In genomic region chr3:45078910-45079522, GRCh38 we compare ENCODE assay signal across 11 cellular contexts. TPM values are rescaled to one million over a fixed set of nuclear protein-coding genes. Genes with fewer than 3 reads are reported as not detected.
DNase-seq lines count a peak whose midpoint lies in the region; ATAC-seq, FAIRE-seq and TF ChIP-seq lines count a peak whose summit lies in the region.
"Had no signal": no experiment of that assay in that cellular context is flagged by ENCODE, and none has a peak within 500 bp of the region (broad histone marks: within the 10 kb centered on the region; RNA-seq: fewer than 3 reads in every experiment).

No MANE protein-coding gene starts in this region.

- H3K14ac ChIP-seq in IMR-90 (replicated peaks; ENCODE audit: low read depth, low read length): no peak overlapping the region
- no peak overlapping the region for H3K14ac ChIP-seq in mesenchymal stem cell (ENCODE audit: low read length in 2 of 2)

- H3K79me1 ChIP-seq in IMR-90 (ENCODE audit: low read depth in 1 of 2, low read length in 2 of 2) (peaks cover 0 to 1% of the 10 kb centered on the region in 2 experiments; a peak in 1 of 4 replicates), mesenchymal stem cell (replicated peaks; ENCODE audit: low read length, poor library complexity, severe bottlenecking) (peaks cover 23% of the 10 kb centered on the region)

- peak; percentile 24; the same call in 1 of the 2 replicates for TF ChIP-seq RAD21 in IMR-90 (IDR thresholded peaks at IDR 0.05; ENCODE audit: low read length)

- no peak overlapping the region for H3K4me3 Mint-ChIP-seq in Calu3 (ENCODE audit: low read depth, unreplicated experiment)
- H3K4me3 Mint-ChIP-seq: activated B cell treated with CpG ODN at 0.5 μM for 24 hours, nephron progenitor cell had no signal

- H3K56ac ChIP-seq in IMR-90 (ENCODE audit: extremely low read depth, insufficient read depth, low read length): no peak overlapping the region

- H3K27me3 ChIP-seq in IMR-90 (ENCODE audit: control insufficient read depth, insufficient read depth, low read length): no peaks in the 10 kb centered on the region
- no peaks in the 10 kb centered on the region for H3K27me3 ChIP-seq in bronchial epithelial cell (ENCODE audit: control insufficient read depth, insufficient read depth, low read length)
- H3K27me3 ChIP-seq in mesenchymal stem cell (ENCODE audit: control insufficient read depth in 1 of 2, insufficient read depth in 1 of 2, low read length in 2 of 2): no peaks in the 10 kb centered on the region

- no peaks in the 10 kb centered on the region for H3K36me3 ChIP-seq in IMR-90 (ENCODE audit: control insufficient read depth, insufficient read depth, low read length)
- H3K36me3 ChIP-seq in bronchial epithelial cell (ENCODE audit: control insufficient read depth, insufficient read depth, low read length): peaks cover 1% of the 10 kb centered on the region
- peaks cover 21 to 22% of the 10 kb centered on the region in 2 experiments for H3K36me3 ChIP-seq in mesenchymal stem cell (ENCODE audit: control insufficient read depth in 1 of 2, insufficient read depth in 2 of 2, low read depth in 1 of 2, low read length in 2 of 2)

- no TSS peak for BruUV-seq in Calu3 (replicated peaks; lab: Mats Ljungman, UMichigan)
- BruUV-seq in IMR-90 (replicated peaks; lab: Mats Ljungman, UMichigan): no TSS peak

- H4K91ac ChIP-seq in IMR-90 (ENCODE audit: insufficient read depth, low read depth, low read length): peak overlapping the region; percentile 14; the same call in 1 of the 2 replicates
- no peak overlapping the region for H4K91ac ChIP-seq in mesenchymal stem cell (ENCODE audit: low read length)

- H2AK9ac ChIP-seq in IMR-90 (replicated peaks; ENCODE audit: low read depth, low read length, poor library complexity): no peak overlapping the region

- no peaks in the 10 kb centered on the region for H3K9me3 Mint-ChIP-seq in Calu3 (ENCODE audit: low read depth, unreplicated experiment)
- H3K9me3 Mint-ChIP-seq: activated B cell treated with CpG ODN at 0.5 μM for 24 hours, nephron progenitor cell had no signal

- peak overlapping the region; percentile 57 for H3K4ac ChIP-seq in IMR-90 (ENCODE audit: low read depth, low read length)
- H3K4ac ChIP-seq in mesenchymal stem cell (ENCODE audit: low read depth in 1 of 2, low read length in 2 of 2): no peak overlapping the region

- H3K36me3 Mint-ChIP-seq in Calu3 (ENCODE audit: insufficient read depth, unreplicated experiment): no peaks in the 10 kb centered on the region

- H3K9me3 ChIP-seq in IMR-90 (ENCODE audit: control insufficient read depth, insufficient read depth, low read length): no peaks in the 10 kb centered on the region
- no peaks in the 10 kb centered on the region for H3K9me3 ChIP-seq in mesenchymal stem cell (ENCODE audit: control insufficient read depth, low read length)

- H2BK15ac ChIP-seq in IMR-90 (ENCODE audit: low read depth, low read length) (peak overlapping the region; percentile 70; the same call in 2 of the 3 replicates), mesenchymal stem cell (ENCODE audit: low read depth, poor library complexity, severe bottlenecking) (no peak overlapping the region)

- dilution Hi-C loops in IMR-90 (cut with HindIII; ENCODE audit: low sequenced_read_pairs, unreplicated experiment): no loop called here

- intact Hi-C loops in Calu3 (cut with micrococcal nuclease; ENCODE audit: unreplicated experiment): no loop called here
- intact Hi-C loops in IMR-90 (cut with micrococcal nuclease): no loop called here

- TF ChIP-seq POLR2A in IMR-90 (IDR thresholded peaks at IDR 0.05; ENCODE audit: low read depth, low read length): no peak

- WGBS in IMR-90 (ENCODE audit: extremely low coverage in 2 of 2, insufficient read length in 1 of 2), 2 experiments: 86% methylated on average over 1 of the region's 8 CpGs; no CpG with 5 or more reads in 1 of the 2 experiments
- WGBS in mesenchymal stem cell: 77% methylated on average over 8 of the region's 8 CpGs

- no peak overlapping the region for H4K5ac ChIP-seq in IMR-90 (ENCODE audit: low read depth, low read length)

- H2BK5ac ChIP-seq in IMR-90 (ENCODE audit: low read depth, low read length, poor library complexity, severe bottlenecking): no peak overlapping the region
- no peak overlapping the region for H2BK5ac ChIP-seq in mesenchymal stem cell (ENCODE audit: low read depth, low read length, poor library complexity, severe bottlenecking)

- H3K27ac Mint-ChIP-seq in Calu3 (ENCODE audit: unreplicated experiment): no peak overlapping the region
- H3K27ac Mint-ChIP-seq: activated B cell treated with CpG ODN at 0.5 μM for 24 hours, nephron progenitor cell had no signal

- H2BK12ac ChIP-seq in mesenchymal stem cell (ENCODE audit: low read length in 2 of 2): peak overlapping the region; percentile 67 to 80

- peak overlapping the region in 1 of 2 experiments; percentile 35; a peak in 1 of 4 replicates for H4K8ac ChIP-seq in IMR-90 (ENCODE audit: low read depth in 2 of 2, low read length in 2 of 2)
- H4K8ac ChIP-seq in mesenchymal stem cell (ENCODE audit: low read length): peak overlapping the region; percentile 48

- POLR2A ChIA-PET in IMR-90 (lab: Charles Lee; ENCODE audit: unreplicated experiment): no interaction called here

- TF ChIP-seq CTCF in Calu3 (IDR thresholded peaks at IDR 0.05; ENCODE audit: unreplicated experiment) (peak; percentile 27), IMR-90 (conservative IDR thresholded peaks at IDR 0.05; ENCODE audit: low read depth, low read length) (peak; percentile 17; the same call in 1 of the 2 replicates), bronchial epithelial cell (IDR thresholded peaks at IDR 0.05; ENCODE audit: insufficient read depth, low read length, severe bottlenecking) (peak; percentile 41)

- H3K27me3 Mint-ChIP-seq in Calu3 (ENCODE audit: unreplicated experiment): peaks cover 12% of the 10 kb centered on the region

- H2BK120ac ChIP-seq in IMR-90 (ENCODE audit: low read depth, low read length) (peak overlapping the region; percentile 80), mesenchymal stem cell (ENCODE audit: low read depth, low read length) (no peak overlapping the region)

- H3K4me2 ChIP-seq in IMR-90 (ENCODE audit: low read depth, low read length) (no peak overlapping the region), mesenchymal stem cell (ENCODE audit: low read length, poor library complexity, severe bottlenecking) (no peak overlapping the region)

- H2AK5ac ChIP-seq in IMR-90 (ENCODE audit: low read depth, low read length): peak overlapping the region; percentile 92
- H2AK5ac ChIP-seq in mesenchymal stem cell (ENCODE audit: low read length, severe bottlenecking): peak overlapping the region; percentile 22

- in situ Hi-C loops in IMR-90 (cut with MboI; ENCODE audit: low sequenced_read_pairs): no loop called here

- H3K9ac ChIP-seq in IMR-90 (ENCODE audit: low read depth, low read length): no peak overlapping the region
- H3K9ac ChIP-seq in mesenchymal stem cell (ENCODE audit: low read length): no peak overlapping the region

- H3K4me1 ChIP-seq in IMR-90 (ENCODE audit: control insufficient read depth, insufficient read depth, low read length) (peaks cover 4% of the 10 kb centered on the region), mesenchymal stem cell (ENCODE audit: control insufficient read depth, insufficient read depth, low read depth, low read length) (peaks cover 10% of the 10 kb centered on the region)

- H3K23ac ChIP-seq in IMR-90 (ENCODE audit: low read depth, low read length) (no peak overlapping the region), mesenchymal stem cell (ENCODE audit: low read length in 2 of 2) (no peak overlapping the region)

- peak overlapping the region; percentile 14; the same call in 1 of the 2 replicates for H2BK20ac ChIP-seq in IMR-90 (ENCODE audit: low read depth, low read length)

- DNase-seq in Calu3 (no peak), IMR-90 (peak; percentile 52), bronchial epithelial cell (ENCODE audit: low read depth) (peak; percentile 69), mesenchymal stem cell (peak; percentile 53), NCI-H2081 treated with DMSO at 0.1 percent for 48 hours (lab: John Stamatoyannopoulos, UW) (no peak), Kasumi-1 (lab: John Stamatoyannopoulos, UW) (no peak), germinal center (ENCODE audit: low spot score) (no peak)
- DNase-seq: activated B cell treated with CpG ODN at 0.5 μM for 24 hours; activated effector memory CD4-positive, alpha-beta T cell treated with anti-CD3 and anti-CD28 coated beads, Interleukin-2, amount 50 U/mL, for 16 hours; DMS79; nephron progenitor cell had no signal

- CTCF ChIA-PET in Calu3 (lab: Charles Lee) (interaction anchor here (0.7 kb wide), 1 partner anchor 146 kb away, joined by 3 read pairs; no protein-coding TSS in a partner anchor), IMR-90 (lab: Yijun Ruan, JAX) (no interaction called here)

- H3K4me3 ChIP-seq in IMR-90 (ENCODE audit: insufficient read depth, low read depth, low read length) (no peak overlapping the region), bronchial epithelial cell (ENCODE audit: low read depth, low read length) (no peak overlapping the region), mesenchymal stem cell (ENCODE audit: insufficient read depth in 1 of 2, low read depth in 1 of 2, low read length in 2 of 2) (no peak overlapping the region)

- H2AFZ ChIP-seq in IMR-90 (replicated peaks; ENCODE audit: low read length, poor library complexity) (peak overlapping the region; percentile 65), mesenchymal stem cell (ENCODE audit: low read depth, low read length) (peak overlapping the region; percentile 18)

- peaks cover 2% of the 10 kb centered on the region; the same call in 1 of the 2 replicates for H3K9me1 ChIP-seq in IMR-90 (ENCODE audit: insufficient read depth, low read length)

- H4K20me1 ChIP-seq in IMR-90 (ENCODE audit: insufficient read depth, low read length): no peaks in the 10 kb centered on the region

- H3K27ac ChIP-seq in IMR-90 (ENCODE audit: insufficient read depth, low read length) (no peak overlapping the region), mesenchymal stem cell (ENCODE audit: low read length, poor library complexity, severe bottlenecking) (no peak overlapping the region)

- peak; percentile 55 for FAIRE-seq in bronchial epithelial cell (lab: Jason Lieb, UNC)

- H3K18ac ChIP-seq in IMR-90 (ENCODE audit: low read depth, low read length): no peak overlapping the region
- peak overlapping the region in 1 of 2 experiments; percentile 45 for H3K18ac ChIP-seq in mesenchymal stem cell (ENCODE audit: low read depth in 1 of 2, low read length in 2 of 2)

- no peaks in the 10 kb centered on the region for H3K4me1 Mint-ChIP-seq in Calu3 (ENCODE audit: low read depth, unreplicated experiment)
- H3K4me1 Mint-ChIP-seq: activated B cell treated with CpG ODN at 0.5 μM for 24 hours, nephron progenitor cell had no signal

- ATAC-seq in IMR-90 (ENCODE audit: low read depth): no peak

TF ChIP-seq in IMR-90, 13 proteins besides CTCF, POLR2A, EP300 and RAD21 (continues in another document):
- TF ChIP-seq BHLHE40 (IDR thresholded peaks at IDR 0.05; ENCODE audit: low read depth, low read length): no peak

RNA-seq across cellular contexts. Expression of gene CLEC3B, which starts 52.9 kb away (rescaled TPM):
- total RNA-seq in Calu3 (2022): not detected in 2 replicates
- total RNA-seq in IMR-90 (2012; rRNA removed): 1.9 and 3.6 TPM in 2 replicates
- 13.2 and 13.8 TPM in 2 replicates for polyA plus RNA-seq in IMR-90 (2012; rRNA removed)
- 20.2 and 52.4 TPM in 2 replicates for polyA plus RNA-seq in IMR-90 (2012; cell fraction: cytosol; rRNA removed)
- polyA plus RNA-seq in IMR-90 (2012; cell fraction: nucleus; rRNA removed; ENCODE audit: low replicate concordance): 7.8 and 10.6 TPM in 2 replicates
- total RNA-seq in bronchial epithelial cell: 0.13 TPM in 1 of 2 replicates, not detected in the other
- 0.51 TPM for polyA plus RNA-seq in mesenchymal stem cell (2013, experiment 1 of 2)
- polyA plus RNA-seq in mesenchymal stem cell (2013, experiment 2 of 2): 0.70 TPM
- total RNA-seq: activated B cell treated with CpG ODN at 0.5 μM for 24 hours had no signal

Comparison
In these comparisons a context has a peak if more than half of its experiments do, and no peak if none do; other contexts are left out.
1. DNase-seq: peak in IMR-90 (single experiment), bronchial epithelial cell (single experiment) and mesenchymal stem cell (single experiment); none in Calu3 (single experiment), NCI-H2081 treated with DMSO at 0.1 percent for 48 hours (single experiment), Kasumi-1 (0 of 2) and germinal center (single experiment).
2. Peak in every context shown above with its lines, with median percentiles within 50 percentile points of each other: CTCF ChIP-seq.